1 cellular context compared by ENCODE assay signal in genomic region chr17:39863918-39864746, GRCh38.
A peak's percentile ranks its signal among the peaks of the same experiment; 100 is the strongest.
TF ChIP-seq lines count a peak whose summit lies in the region.

Gene IKZF3 (minus strand): TSS chr17:39864312. CDS start chr17:39864126, 186 bp downstream.

TF ChIP-seq in WTC11, 78 proteins besides CTCF, POLR2A, EP300 and RAD21 (continued from another document):
- peak; percentile 82 for TF ChIP-seq USF1 (CRISPR knock-in tag; IDR thresholded peaks at IDR 0.05)
- TF ChIP-seq MAX (CRISPR knock-in tag; IDR thresholded peaks at IDR 0.05): peak; percentile 100
- TF ChIP-seq MXD4 (CRISPR knock-in tag; IDR thresholded peaks at IDR 0.05; ENCODE audit: borderline replicate concordance): no peak
- TF ChIP-seq ERG (CRISPR knock-in tag; IDR thresholded peaks at IDR 0.05): no peak
- TF ChIP-seq RELA (CRISPR knock-in tag; IDR thresholded peaks at IDR 0.05; ENCODE audit: borderline replicate concordance): peak; percentile 97
- TF ChIP-seq AR (CRISPR knock-in tag; IDR thresholded peaks at IDR 0.05): no peak
- TF ChIP-seq USF2 (CRISPR knock-in tag; IDR thresholded peaks at IDR 0.05): peak; percentile 71
- peak; percentile 98 for TF ChIP-seq TP53 (CRISPR knock-in tag; IDR thresholded peaks at IDR 0.05)
- TF ChIP-seq CREB1 (CRISPR knock-in tag; IDR thresholded peaks at IDR 0.05): peak; percentile 97
- TF ChIP-seq ATF1 (CRISPR knock-in tag; IDR thresholded peaks at IDR 0.05): peak; percentile 97
- peak; percentile 80 for TF ChIP-seq TEAD4 (CRISPR knock-in tag; IDR thresholded peaks at IDR 0.05)
- TF ChIP-seq NFATC4 (CRISPR knock-in tag; IDR thresholded peaks at IDR 0.05): no peak
- TF ChIP-seq ARID4B (CRISPR knock-in tag; IDR thresholded peaks at IDR 0.05; ENCODE audit: borderline replicate concordance): peak; percentile 98
- no peak for TF ChIP-seq JAZF1 (CRISPR knock-in tag; IDR thresholded peaks at IDR 0.05)
- peak; percentile 59; the same call in 1 of the 2 replicates for TF ChIP-seq PRDM15 (CRISPR knock-in tag; IDR thresholded peaks at IDR 0.05)
- no peak for TF ChIP-seq OVOL2 (CRISPR knock-in tag; IDR thresholded peaks at IDR 0.05; ENCODE audit: borderline replicate concordance)
- peak; percentile 94 for TF ChIP-seq SMAD3 (CRISPR knock-in tag; IDR thresholded peaks at IDR 0.05; ENCODE audit: borderline replicate concordance)
- 0 out of 2 replicates have a peak, but pooled peaks have one; percentile 45 for TF ChIP-seq ATF6 (CRISPR knock-in tag; IDR thresholded peaks at IDR 0.05)
- peak; percentile 91; the same call in 1 of the 2 replicates for TF ChIP-seq KAT7 (CRISPR knock-in tag; IDR thresholded peaks at IDR 0.05; ENCODE audit: borderline replicate concordance)
- peak; percentile 91; the same call in 1 of the 2 replicates for TF ChIP-seq JUN (CRISPR knock-in tag; IDR thresholded peaks at IDR 0.05)
- TF ChIP-seq CREM (CRISPR knock-in tag; IDR thresholded peaks at IDR 0.05): peak; percentile 87; the same call in 1 of the 2 replicates
- peak; percentile 98 for TF ChIP-seq ZNF281 (CRISPR knock-in tag; IDR thresholded peaks at IDR 0.05)
- peak; percentile 82 for TF ChIP-seq GABPB1 (CRISPR knock-in tag; IDR thresholded peaks at IDR 0.05)
- TF ChIP-seq ZNF219 (CRISPR knock-in tag; IDR thresholded peaks at IDR 0.05; ENCODE audit: borderline replicate concordance): peak; percentile 91; the same call in 1 of the 2 replicates
- no peak for TF ChIP-seq ZNF416 (CRISPR knock-in tag; IDR thresholded peaks at IDR 0.05)
- TF ChIP-seq ATF3 (CRISPR knock-in tag; conservative IDR thresholded peaks at IDR 0.05): peak; percentile 58; the same call in 1 of the 2 replicates
- peak; percentile 83; the same call in 1 of the 2 replicates for TF ChIP-seq CBFB (CRISPR knock-in tag; IDR thresholded peaks at IDR 0.05; ENCODE audit: low read depth)
- TF ChIP-seq NFYB (CRISPR knock-in tag; conservative IDR thresholded peaks at IDR 0.05; ENCODE audit: low read depth): peak; percentile 46; the same call in 1 of the 2 replicates
- peak; percentile 89 for TF ChIP-seq TCF7 (CRISPR knock-in tag; IDR thresholded peaks at IDR 0.05; ENCODE audit: low read depth)
- TF ChIP-seq FOXJ3 (CRISPR knock-in tag; IDR thresholded peaks at IDR 0.05; ENCODE audit: borderline replicate concordance): peak; percentile 86; the same call in 1 of the 2 replicates
- TF ChIP-seq EMX1 (CRISPR knock-in tag; IDR thresholded peaks at IDR 0.05): no peak
- TF ChIP-seq NR1H2 (CRISPR knock-in tag; IDR thresholded peaks at IDR 0.05): peak; percentile 88
- no peak for TF ChIP-seq ZSCAN18 (CRISPR knock-in tag; IDR thresholded peaks at IDR 0.05)
- TF ChIP-seq SMAD4 (CRISPR knock-in tag; IDR thresholded peaks at IDR 0.05): peak; percentile 90; the same call in 1 of the 2 replicates
